Comparison of ENCODE assay signal across 36 cellular contexts in genomic region chr9:28610339-28610738, GRCh38.
"Had no signal": no experiment of that assay in that cellular context is flagged by ENCODE, and none has a peak within 500 bp of the region (broad histone marks: within the 10 kb centered on the region; RNA-seq: fewer than 3 reads in every experiment).

No MANE protein-coding gene starts in this region.

- H3K4me1 Mint-ChIP-seq: activated CD4-positive, alpha-beta memory T cell treated with anti-CD3 and anti-CD28 coated beads, Interleukin-2, amount 10 ng/mL, durations not matched to agents 7 days and 5 days; activated CD4-positive, alpha-beta T cell treated with anti-CD3 and anti-CD28 coated beads for 36 hours; activated CD4-positive, alpha-beta T cell treated with anti-CD3 and anti-CD28 coated beads, Interleukin-2, amount 10 ng/mL, durations not matched to agents 7 days and 5 days; activated CD8-positive, alpha-beta memory T cell treated with anti-CD3 and anti-CD28 coated beads, Interleukin-2, amount 10 ng/mL, durations not matched to agents 7 days and 5 days; activated naive CD8-positive, alpha-beta T cell treated with anti-CD3 and anti-CD28 coated beads for 36 hours had no signal

- H3K27me3 ChIP-seq: adrenal gland, body of pancreas, brain microvascular endothelial cell, breast epithelium had no signal

- H3K27ac Mint-ChIP-seq: activated CD4-positive, alpha-beta memory T cell treated with anti-CD3 and anti-CD28 coated beads, Interleukin-2, amount 10 ng/mL, durations not matched to agents 7 days and 5 days; activated CD4-positive, alpha-beta T cell treated with anti-CD3 and anti-CD28 coated beads for 36 hours; activated CD4-positive, alpha-beta T cell treated with anti-CD3 and anti-CD28 coated beads, Interleukin-2, amount 10 ng/mL, durations not matched to agents 7 days and 5 days; activated CD8-positive, alpha-beta memory T cell treated with anti-CD3 and anti-CD28 coated beads, Interleukin-2, amount 10 ng/mL, durations not matched to agents 7 days and 5 days; activated CD8-positive, alpha-beta T cell treated with anti-CD3 and anti-CD28 coated beads, Interleukin-2, amount 10 ng/mL, durations not matched to agents 7 days and 5 days; activated naive CD4-positive, alpha-beta T cell treated with anti-CD3 and anti-CD28 coated beads, Interleukin-2, amount 50 U/mL, for 72 hours; activated naive CD8-positive, alpha-beta T cell treated with anti-CD3 and anti-CD28 coated beads for 36 hours; activated T-cell treated with anti-CD3 and anti-CD28 coated beads, Interleukin-2, amount 50 U/mL, for 24 hours; activated T-helper 2 cell treated with anti-CD3 and anti-CD28 coated beads, Interferon-gamma antibody, Interleukin-2, Interleukin-4, amounts not matched to agents 10 μg/mL and 5 μg/mL and 100 μg/mL, durations not matched to agents 14 hours and 24 hours and 36 hours; T-helper 1 cell treated with Interleukin-12 subunit alpha and Interleukin-12 subunit beta and Interleukin-4 antibody, amounts not matched to agents 30 μg/mL and 1 μg/mL, for 36 hours; T-helper 2 cell treated with Interferon-gamma antibody and Interleukin-4, amounts not matched to agents 5 μg/mL and 100 μg/mL, for 36 hours had no signal

- ATAC-seq: activated CD4-positive, alpha-beta T cell treated with anti-CD3 and anti-CD28 coated beads for 36 hours; activated CD4-positive, CD25-positive, alpha-beta regulatory T cell treated with anti-CD3 and anti-CD28 coated beads, Interleukin-2, amount 50 U/mL, for 24 hours; activated CD8-positive, alpha-beta memory T cell treated with anti-CD3 and anti-CD28 coated beads, Interleukin-2, amount 10 ng/mL, durations not matched to agents 7 days and 5 days; activated CD8-positive, alpha-beta T cell treated with anti-CD3 and anti-CD28 coated beads, Interleukin-2, amount 10 ng/mL, durations not matched to agents 7 days and 5 days; activated naive CD4-positive, alpha-beta T cell treated with anti-CD3 and anti-CD28 coated beads, Interleukin-2, amount 50 U/mL, for 72 hours; body of pancreas had no signal

- H3K4me3 ChIP-seq: adrenal gland, body of pancreas, breast epithelium had no signal

- H3K9me3 ChIP-seq: adrenal gland, body of pancreas, breast epithelium had no signal

- H3K27ac ChIP-seq: adrenal gland, body of pancreas, brain microvascular endothelial cell, breast epithelium, VCaP had no signal

- H3K4me3 Mint-ChIP-seq: activated CD4-positive, alpha-beta memory T cell treated with anti-CD3 and anti-CD28 coated beads, Interleukin-2, amount 10 ng/mL, durations not matched to agents 7 days and 5 days; activated CD4-positive, alpha-beta T cell treated with anti-CD3 and anti-CD28 coated beads for 36 hours; activated CD4-positive, alpha-beta T cell treated with anti-CD3 and anti-CD28 coated beads, Interleukin-2, amount 10 ng/mL, durations not matched to agents 7 days and 5 days; activated CD8-positive, alpha-beta memory T cell treated with anti-CD3 and anti-CD28 coated beads, Interleukin-2, amount 10 ng/mL, durations not matched to agents 7 days and 5 days; activated CD8-positive, alpha-beta T cell treated with anti-CD3 and anti-CD28 coated beads, Interleukin-2, amount 10 ng/mL, durations not matched to agents 7 days and 5 days; activated naive CD8-positive, alpha-beta T cell treated with anti-CD3 and anti-CD28 coated beads for 36 hours; activated T-cell treated with anti-CD3 and anti-CD28 coated beads, Interleukin-2, amount 50 U/mL, for 24 hours; T-helper 1 cell treated with Interleukin-12 subunit alpha and Interleukin-12 subunit beta and Interleukin-4 antibody, amounts not matched to agents 30 μg/mL and 1 μg/mL, for 36 hours; T-helper 2 cell treated with Interferon-gamma antibody and Interleukin-4, amounts not matched to agents 5 μg/mL and 100 μg/mL, for 36 hours had no signal

- H3K36me3 Mint-ChIP-seq: activated CD8-positive, alpha-beta memory T cell treated with anti-CD3 and anti-CD28 coated beads, Interleukin-2, amount 10 ng/mL, durations not matched to agents 7 days and 5 days; activated naive CD4-positive, alpha-beta T cell treated with anti-CD3 and anti-CD28 coated beads, Interleukin-2, amount 50 U/mL, for 72 hours; activated naive CD8-positive, alpha-beta T cell treated with anti-CD3 and anti-CD28 coated beads for 36 hours had no signal

- FAIRE-seq: astrocyte, TTC549 had no signal

- H3K27me3 Mint-ChIP-seq: activated CD4-positive, alpha-beta memory T cell treated with anti-CD3 and anti-CD28 coated beads, Interleukin-2, amount 10 ng/mL, durations not matched to agents 7 days and 5 days; activated CD4-positive, alpha-beta T cell treated with anti-CD3 and anti-CD28 coated beads for 36 hours; activated CD4-positive, alpha-beta T cell treated with anti-CD3 and anti-CD28 coated beads, Interleukin-2, amount 10 ng/mL, durations not matched to agents 7 days and 5 days; activated CD8-positive, alpha-beta memory T cell treated with anti-CD3 and anti-CD28 coated beads, Interleukin-2, amount 10 ng/mL, durations not matched to agents 7 days and 5 days; activated naive CD8-positive, alpha-beta T cell treated with anti-CD3 and anti-CD28 coated beads for 36 hours; activated T-cell treated with anti-CD3 and anti-CD28 coated beads, Interleukin-2, amount 50 U/mL, for 24 hours had no signal

- H3K36me3 ChIP-seq: adrenal gland, brain microvascular endothelial cell, breast epithelium had no signal

- H3K4me1 ChIP-seq: adrenal gland, body of pancreas, breast epithelium had no signal

- H3K9me3 Mint-ChIP-seq: activated CD4-positive, alpha-beta memory T cell treated with anti-CD3 and anti-CD28 coated beads, Interleukin-2, amount 10 ng/mL, durations not matched to agents 7 days and 5 days; activated naive CD8-positive, alpha-beta T cell treated with anti-CD3 and anti-CD28 coated beads for 36 hours had no signal

- DNase-seq: activated CD4-positive, alpha-beta memory T cell treated with anti-CD3 and anti-CD28 coated beads, Interleukin-2, amount 10 ng/mL, durations not matched to agents 7 days and 5 days; activated CD4-positive, alpha-beta T cell treated with anti-CD3 and anti-CD28 coated beads for 1 hour; activated CD4-positive, alpha-beta T cell treated with anti-CD3 and anti-CD28 coated beads for 36 hours; activated CD4-positive, alpha-beta T cell treated with anti-CD3 and anti-CD28 coated beads for 48 hours; activated CD4-positive, alpha-beta T cell treated with anti-CD3 and anti-CD28 coated beads, Interleukin-2, amount 10 ng/mL, durations not matched to agents 7 days and 5 days; activated CD4-positive, alpha-beta T cell treated with anti-CD3 and anti-CD28 coated beads, Interleukin-2, amount 50 U/mL, for 48 hours; activated CD4-positive, CD25-positive, alpha-beta regulatory T cell; activated CD8-positive, alpha-beta memory T cell treated with anti-CD3 and anti-CD28 coated beads for 24 hours; activated CD8-positive, alpha-beta memory T cell treated with anti-CD3 and anti-CD28 coated beads, Interleukin-2, amount 10 ng/mL, durations not matched to agents 7 days and 5 days; activated CD8-positive, alpha-beta memory T cell treated with anti-CD3 and anti-CD28 coated beads, Interleukin-2, amount 50 U/mL, for 48 hours; activated CD8-positive, alpha-beta T cell treated with anti-CD3 and anti-CD28 coated beads, Interleukin-2, amount 10 ng/mL, durations not matched to agents 7 days and 5 days; activated effector memory CD4-positive, alpha-beta T cell treated with Interleukin-2 at 50 U/mL for 16 hours; activated gamma-delta T cell; activated naive CD4-positive, alpha-beta T cell treated with anti-CD3 and anti-CD28 coated beads, Interleukin-2, amount 50 U/mL, for 16 hours; activated naive CD4-positive, alpha-beta T cell treated with Interleukin-2 at 50 U/mL for 16 hours; activated naive CD8-positive, alpha-beta T cell treated with anti-CD3 and anti-CD28 coated beads for 36 hours; activated T-cell treated with anti-CD3 and anti-CD28 coated beads, Interleukin-2, amount 50 U/mL, for 24 hours; activated T-cell treated with anti-CD3 and anti-CD28 coated beads, Interleukin-2, amount 50 U/mL, for 48 hours; adrenal gland; amniotic stem cell; aorta; body of pancreas; brain microvascular endothelial cell; central memory CD4-positive, alpha-beta T cell; T-helper 1 cell; T-helper 2 cell; T-helper 9 cell had no signal
